ENCODE assay signal across 8 cellular contexts in genomic region chr15:42608110-42608531, GRCh38. TPM values are rescaled to one million over a fixed set of nuclear protein-coding genes. Genes with fewer than 3 reads are reported as not detected.
DNase-seq lines count a peak whose midpoint lies in the region; ATAC-seq and TF ChIP-seq lines count a peak whose summit lies in the region.

No MANE protein-coding gene starts in this region.

- TF ChIP-seq CTCF in activated B cell treated with CpG ODN at 0.5 μM for 24 hours (IDR thresholded peaks at IDR 0.05), result no peak
- TF ChIP-seq CTCF in transverse colon (IDR thresholded peaks at IDR 0.05), result no peak
- no peak for TF ChIP-seq CTCF in mesothelial cell of epicardium (IDR thresholded peaks at IDR 0.05; ENCODE audit: unreplicated experiment)
- no peak for TF ChIP-seq CTCF in GM10248 (IDR thresholded peaks at IDR 0.05; ENCODE audit: control extremely low read depth, extremely low read depth, low read depth, missing control alignments)

- CTCF ChIA-PET in activated B cell treated with CpG ODN at 0.5 μM for 24 hours (lab: Charles Lee) (no interaction called here), GM10248 (lab: Yijun Ruan, JAX) (interaction anchor here (1.3 to 1.6 kb wide), 4 partner anchors 13 to 400 kb away, joined by 3 to 5 read pairs (median 4); partner anchors contain the start of gene VPS39)

- POLR2A ChIA-PET in activated B cell treated with CpG ODN at 0.5 μM for 24 hours (lab: Charles Lee), result no interaction called here
- POLR2A ChIA-PET in GM10248 (lab: Yijun Ruan, JAX), result interaction anchor here (0.5 to 1.4 kb wide), 2 partner anchors 33 to 503 kb away, joined by 4 read pairs; partner anchors contain the start of gene STARD9

- intact Hi-C loops in activated B cell treated with CpG ODN at 0.5 μM for 24 hours (cut with micrococcal nuclease), result no loop called here
- intact Hi-C loops in left cardiac atrium (cut with DNase I), result no loop called here
- intact Hi-C loops in transverse colon (cut with DNase I; ENCODE audit: low total_unique reads), result no loop called here

- H3K4me1 Mint-ChIP-seq in activated B cell treated with CpG ODN at 0.5 μM for 24 hours (peaks cover 53% of the 10 kb centered on the region), mesothelial cell of epicardium (peaks cover 18% of the 10 kb centered on the region)

- H3K9me3 ChIP-seq in transverse colon, result no peaks in the 10 kb centered on the region

- H3K27me3 Mint-ChIP-seq in activated B cell treated with CpG ODN at 0.5 μM for 24 hours, result no peaks in the 10 kb centered on the region
- no peaks in the 10 kb centered on the region for H3K27me3 Mint-ChIP-seq in mesothelial cell of epicardium (ENCODE audit: low read depth)

- in situ Hi-C loops in transverse colon (cut with MboI; ENCODE audit: low pct_ligation_motif_present in 1 of 4, low pct_unique_long_range_greater_than_20kb in 1 of 4, low sequenced_read_pairs in 3 of 4), result no loop called here

- H3K4me3 ChIP-seq in transverse colon, result no peak overlapping the region

- H3K4me1 ChIP-seq in transverse colon, result peaks cover 10 to 30% (median 16%) of the 10 kb centered on the region in 4 donors

- no peaks in the 10 kb centered on the region for H3K36me3 ChIP-seq in transverse colon

- ATAC-seq in GM18861 (IDR thresholded peaks at IDR 0.05; ENCODE audit: unreplicated experiment) (peak; percentile 52), HG03442 (IDR thresholded peaks at IDR 0.05; ENCODE audit: unreplicated experiment) (peak; percentile 47), activated B cell treated with CpG ODN at 0.5 μM for 24 hours (ENCODE audit: low read depth) (peak; percentile 62), left cardiac atrium (peak; percentile 42 to 51)

- DNase-seq in activated B cell treated with CpG ODN at 0.5 μM for 24 hours, result no peak
- no peak for DNase-seq in left cardiac atrium
- DNase-seq in transverse colon, result peak; percentile 22
- no peak for DNase-seq in NCI-H510A (lab: John Stamatoyannopoulos, UW)
- no peak for DNase-seq in mesothelial cell of epicardium (ENCODE audit: low spot score in 2 of 2, unreplicated experiment in 2 of 2)
- no peak for DNase-seq in GM10248 (ENCODE audit: extremely low spot score)

- H3K9me3 Mint-ChIP-seq in activated B cell treated with CpG ODN at 0.5 μM for 24 hours (no peaks in the 10 kb centered on the region), mesothelial cell of epicardium (no peaks in the 10 kb centered on the region)

- H3K27me3 ChIP-seq in transverse colon, result no peaks in the 10 kb centered on the region

- 55 to 60% methylated on average over 1 to 4 of the region's 4 CpGs for WGBS in transverse colon (ENCODE audit: low coverage in 1 of 2), 2 donors

- H3K4me3 Mint-ChIP-seq in activated B cell treated with CpG ODN at 0.5 μM for 24 hours, result peak overlapping the region; percentile 22
- no peak overlapping the region for H3K4me3 Mint-ChIP-seq in mesothelial cell of epicardium

- H3K36me3 Mint-ChIP-seq in activated B cell treated with CpG ODN at 0.5 μM for 24 hours (ENCODE audit: low read depth), result no peaks in the 10 kb centered on the region
- peaks cover 1% of the 10 kb centered on the region for H3K36me3 Mint-ChIP-seq in mesothelial cell of epicardium

- no peak for TF ChIP-seq POLR2A in transverse colon (IDR thresholded peaks at IDR 0.05)

- no peak for TF ChIP-seq EP300 in transverse colon (IDR thresholded peaks at IDR 0.05; ENCODE audit: low read depth)

- H3K27ac Mint-ChIP-seq in activated B cell treated with CpG ODN at 0.5 μM for 24 hours (peak overlapping the region; percentile 69), mesothelial cell of epicardium (no peak overlapping the region)

- H3K27ac ChIP-seq in transverse colon, result no peak overlapping the region

RNA-seq across cellular contexts. Expression of gene STARD9, which starts 32.7 kb away (rescaled TPM):
- total RNA-seq in activated B cell treated with CpG ODN at 0.5 μM for 24 hours (5.5 and 7.1 TPM in 2 replicates), left cardiac atrium (10 to 100 TPM in 1 of 2 donors, 1 to 10 TPM in 1; 7.1 to 10.9 TPM), transverse colon (10 to 100 TPM; 11.1 to 52.5 (median 22.4) TPM), mesothelial cell of epicardium (7.3 to 10.0 TPM (median 8.0 TPM) in 3 replicates)

RNA-seq across cellular contexts. Expression of gene HAUS2, which starts 59.5 kb away (rescaled TPM):
- total RNA-seq in activated B cell treated with CpG ODN at 0.5 μM for 24 hours, result 18.2 and 20.8 TPM in 2 replicates
- total RNA-seq in left cardiac atrium, result 10 to 100 TPM; 11.7 to 14.9 TPM
- 10 to 100 TPM; 10.6 to 27.5 (median 13.6) TPM for total RNA-seq in transverse colon
- total RNA-seq in mesothelial cell of epicardium, result 14.9 to 17.6 TPM (median 15.3 TPM) in 3 replicates

RNA-seq across cellular contexts. Expression of gene LRRC57, which starts 59.5 kb away (rescaled TPM):
- 16.1 and 21.4 TPM in 2 replicates for total RNA-seq in activated B cell treated with CpG ODN at 0.5 μM for 24 hours
- total RNA-seq in left cardiac atrium, result 10 to 100 TPM; 13.8 to 15.6 TPM
- 10 to 100 TPM; 12.3 to 42.4 (median 28.7) TPM for total RNA-seq in transverse colon
- total RNA-seq in mesothelial cell of epicardium, result 22.0 to 27.9 TPM (median 26.5 TPM) in 3 replicates
